8 cellular contexts compared by ENCODE assay signal in the genomic region with DNA sequence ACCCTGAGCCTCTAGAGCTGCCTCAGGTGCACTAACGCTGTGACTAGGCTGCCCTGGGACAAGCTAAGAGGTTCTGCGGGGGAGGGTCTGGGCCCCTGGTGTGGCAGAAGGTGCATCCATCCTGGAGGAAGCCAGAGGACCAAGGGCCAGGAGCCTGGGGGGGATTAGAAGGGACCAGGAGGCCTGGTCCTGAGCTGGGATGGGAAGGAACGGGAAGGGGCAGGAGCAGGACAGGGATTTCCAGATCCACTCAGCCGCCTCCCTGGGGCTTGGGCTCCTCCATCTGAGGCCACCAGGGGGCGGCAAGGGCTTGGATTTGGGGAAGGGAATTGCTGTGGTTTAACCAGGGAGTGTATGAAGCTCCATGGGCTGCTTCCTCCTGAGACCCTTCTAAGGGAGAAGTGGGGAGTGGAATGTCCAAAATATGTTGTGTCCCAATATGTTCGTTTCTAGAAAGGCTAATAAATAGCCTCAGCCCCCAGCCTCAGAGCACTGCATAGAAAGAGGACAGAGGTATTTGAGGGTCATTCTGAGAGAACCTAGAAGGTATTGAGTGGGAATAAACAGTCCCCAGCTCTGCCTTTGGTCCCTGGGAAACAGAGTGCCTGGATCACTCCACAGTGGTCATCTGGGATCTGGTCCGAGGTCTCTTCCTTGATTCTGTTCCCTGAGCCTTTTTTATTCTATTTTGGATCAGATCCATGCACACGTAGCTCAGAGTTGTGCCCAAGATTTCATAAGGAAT. TPM values are rescaled to one million over a fixed set of nuclear protein-coding genes. Genes with fewer than 3 reads are reported as not detected.
DNase-seq lines count a peak whose midpoint lies in the region; ATAC-seq and TF ChIP-seq lines count a peak whose summit lies in the region.

No MANE protein-coding gene starts in this region.

- no peak for DNase-seq in AG09319 (ENCODE audit: extremely low read depth, low read depth)
- peak; percentile 61 for DNase-seq in GM13976 (ENCODE audit: low spot score)
- peak; percentile 3 for DNase-seq in NCI-H774 (lab: John Stamatoyannopoulos, UW)
- DNase-seq in activated gamma-delta T cell treated with anti-CD3 and anti-CD28 coated beads, Interleukin-2, amount 50 U/mL, for 16 hours (ENCODE audit: low read depth) = peak; percentile 9
- DNase-seq in heart right ventricle = peak; percentile 43 to 44
- DNase-seq in stimulated activated CD4-positive, alpha-beta T cell treated with anti-CD3 and anti-CD28 coated beads, Interleukin-1b, Interleukin-23, amount 100 ng/mL, for 48 hours = peak; percentile 34
- no peak for DNase-seq in midbrain (lab: John Stamatoyannopoulos, UW)

- intact Hi-C loops in heart right ventricle (cut with DNase I) = no loop called here

- no peaks in the 10 kb centered on the region for H3K36me3 ChIP-seq in heart right ventricle

- H3K9me3 ChIP-seq in heart right ventricle = no peaks in the 10 kb centered on the region

- peaks cover 0 to 42% (median 32%) of the 10 kb centered on the region in 7 donors for H3K27me3 ChIP-seq in heart right ventricle

- peak; percentile 80 for TF ChIP-seq CTCF in AG09319 (IDR thresholded peaks at IDR 0.05; ENCODE audit: low read depth, low read length)
- peak; percentile 77 for TF ChIP-seq CTCF in GM13976 (IDR thresholded peaks at IDR 0.05; ENCODE audit: borderline replicate concordance, control extremely low read depth, extremely low read depth, insufficient read depth, missing control alignments)
- TF ChIP-seq CTCF in heart right ventricle (IDR thresholded peaks at IDR 0.05) = peak; percentile 27 to 82 (median 73)

- no peak overlapping the region for H3K27ac ChIP-seq in heart right ventricle

- H3K4me1 ChIP-seq in heart right ventricle = no peaks in the 10 kb centered on the region

- no peak overlapping the region for H3K4me3 ChIP-seq in heart right ventricle

- peak in 5 of 8 donors; percentile 34 to 70 (median 62) for ATAC-seq in heart right ventricle
- ATAC-seq in GM18858 (IDR thresholded peaks at IDR 0.05; ENCODE audit: unreplicated experiment) = no peak

- in situ Hi-C loops in GM13976 (cut with MboI; ENCODE audit: low sequenced_read_pairs, unreplicated experiment) = loop anchor here (25.0 kb wide), 1 partner anchor 111 kb away; no protein-coding TSS in a partner anchor

- 35 to 36% methylated on average over 8 of the region's 8 CpGs for WGBS in heart right ventricle, 2 donors

RNA-seq across cellular contexts. Expression of gene PRAME, which starts 17.4 kb away (rescaled TPM):
- total RNA-seq in heart right ventricle = under 1 TPM in 3 of 10 donors, not detected in 7; 0.35 to 0.49 (median 0.46) TPM
- under 1 TPM in 1 of 2 donors, not detected in 1; 0.22 TPM for polyA plus RNA-seq in heart right ventricle

RNA-seq across cellular contexts. Expression of gene ZNF280A, which starts 56.3 kb away (rescaled TPM):
- not detected for total RNA-seq in heart right ventricle
- polyA plus RNA-seq in heart right ventricle = not detected

Comparison
In these comparisons a context has a peak if more than half of its experiments do, and no peak if none do; other contexts are left out.
1. DNase-seq: peak in GM13976 (single experiment), NCI-H774 (single experiment), activated gamma-delta T cell treated with anti-CD3 and anti-CD28 coated beads, Interleukin-2, amount 50 U/mL, for 16 hours (single experiment), heart right ventricle (2 of 2) and stimulated activated CD4-positive, alpha-beta T cell treated with anti-CD3 and anti-CD28 coated beads, Interleukin-1b, Interleukin-23, amount 100 ng/mL, for 48 hours (single experiment); none in AG09319 (single experiment) and midbrain (single experiment).
2. Peak in every context shown above with its lines, with median percentiles within 50 percentile points of each other: CTCF ChIP-seq.